Comparison of ENCODE assay signal across 7 cellular contexts in genomic region chr2:219254590-219255219, GRCh38. TPM values are rescaled to one million over a fixed set of nuclear protein-coding genes. Genes with fewer than 3 reads are reported as not detected.
DNase-seq lines count a peak whose midpoint lies in the region; ATAC-seq, FAIRE-seq and TF ChIP-seq lines count a peak whose summit lies in the region.
"Had no signal": no experiment of that assay in that cellular context is flagged by ENCODE, and none has a peak within 500 bp of the region (broad histone marks: within the 10 kb centered on the region; RNA-seq: fewer than 3 reads in every experiment).

No MANE protein-coding gene starts in this region.

- no peak for FAIRE-seq in pancreas (lab: Jason Lieb, UNC)
- FAIRE-seq: islet of Langerhans had no signal

- peaks cover 10 to 35% (median 20%) of the 10 kb centered on the region in 3 donors for H3K4me1 ChIP-seq in pancreas

- 29 to 32% methylated on average over 13 of the region's 13 CpGs for WGBS in pancreas, 2 donors

- peak overlapping the region; percentile 58 to 82 (median 64) for H3K4me3 ChIP-seq in pancreas

- intact Hi-C loops in pancreas (cut with DNase I) = no loop called here

- peak; percentile 16 for ATAC-seq in GM21367 (IDR thresholded peaks at IDR 0.05; ENCODE audit: unreplicated experiment)
- ATAC-seq in pancreas = peak; percentile 3 to 10 (median 8)

- TF ChIP-seq CTCF in pancreas (IDR thresholded peaks at IDR 0.05) = no peak

- no peaks in the 10 kb centered on the region for H3K27me3 ChIP-seq in pancreas

- DNase-seq in MV-4-11 (lab: John Stamatoyannopoulos, UW) (peak; percentile 81), cerebellar cortex (ENCODE audit: low spot score) (peak; percentile 21), pancreas (no peak), kidney glomerular epithelial cell (lab: John Stamatoyannopoulos, UW) (no peak), NCI-H2227 (lab: John Stamatoyannopoulos, UW; ENCODE audit: unreplicated experiment) (no peak)

- H3K9me3 ChIP-seq in pancreas = no peaks in the 10 kb centered on the region

- peaks cover 0 to 5% (median 0%) of the 10 kb centered on the region in 3 donors for H3K36me3 ChIP-seq in pancreas

- peak overlapping the region; percentile 73 to 89 (median 78) for H3K27ac ChIP-seq in pancreas

RNA-seq across cellular contexts. Expression of gene TUBA4A, which starts 1.0 kb away (rescaled TPM):
- total RNA-seq in pancreas = 10 to 100 TPM; 12.2 to 19.5 (median 13.3) TPM
- polyA plus RNA-seq in pancreas = 10 to 100 TPM; 15.6 to 51.5 TPM

RNA-seq across cellular contexts. Expression of gene TUBA4B, which starts 1.7 kb away (rescaled TPM):
- total RNA-seq in pancreas = not detected
- not detected for polyA plus RNA-seq in pancreas

RNA-seq across cellular contexts. Expression of gene STK16, which starts 9.4 kb away (rescaled TPM):
- 10 to 100 TPM; 14.7 to 18.5 (median 16.8) TPM for total RNA-seq in pancreas
- 10 to 100 TPM; 17.1 to 28.4 TPM for polyA plus RNA-seq in pancreas

RNA-seq across cellular contexts. Expression of gene GLB1L, which starts 9.5 kb away (rescaled TPM):
- 1 to 10 TPM; 1.8 to 4.1 (median 2.3) TPM for total RNA-seq in pancreas
- 1 to 10 TPM; 4.3 to 6.9 TPM for polyA plus RNA-seq in pancreas

RNA-seq across cellular contexts. Expression of gene DNAJB2, which starts 24.5 kb away (rescaled TPM):
- 10 to 100 TPM; 44.5 to 66.7 (median 60.8) TPM for total RNA-seq in pancreas
- 10 to 100 TPM; 82.3 to 96.3 TPM for polyA plus RNA-seq in pancreas

Comparison
In these comparisons a context has a peak if more than half of its experiments do, and no peak if none do; other contexts are left out.
1. DNase-seq: peak in MV-4-11 (single experiment) and cerebellar cortex (single experiment); none in pancreas (0 of 6), kidney glomerular epithelial cell (single experiment) and NCI-H2227 (single experiment).